Comparison of ENCODE assay signal across 12 cellular contexts in the genomic region with DNA sequence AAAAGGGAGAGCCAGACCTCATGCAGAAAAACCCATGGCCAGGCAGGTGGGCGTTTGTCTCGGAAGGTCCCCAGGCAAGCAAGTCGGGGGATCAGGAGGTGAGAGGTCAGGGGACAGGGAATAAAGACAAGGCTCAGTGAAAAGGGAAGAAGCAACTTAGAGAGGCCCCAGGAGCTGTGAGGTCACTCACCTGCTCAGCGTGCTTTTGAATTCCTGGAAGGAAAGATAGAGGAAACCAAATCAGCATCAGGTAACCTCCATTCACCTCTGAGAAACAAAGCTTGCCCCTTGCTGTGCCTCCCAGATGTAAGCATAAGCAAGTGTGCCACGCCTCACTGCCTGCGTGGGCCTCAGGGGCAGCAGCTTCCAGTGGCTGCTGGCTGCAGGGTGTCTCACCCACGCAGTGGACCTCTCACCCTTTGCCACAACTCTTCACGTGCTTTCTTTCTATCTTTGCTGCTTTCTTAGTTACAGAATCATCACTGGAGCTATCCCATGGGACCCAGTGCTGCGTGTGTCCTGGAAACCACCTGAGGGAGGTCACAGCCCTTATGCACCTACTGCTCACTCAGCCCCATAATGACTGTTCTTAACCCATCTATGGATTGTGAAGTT. TPM values are rescaled to one million over a fixed set of nuclear protein-coding genes. Genes with fewer than 3 reads are reported as not detected.
DNase-seq lines count a peak whose midpoint lies in the region; ATAC-seq, FAIRE-seq and TF ChIP-seq lines count a peak whose summit lies in the region.
"Had no signal": no experiment of that assay in that cellular context is flagged by ENCODE, and none has a peak within 500 bp of the region (broad histone marks: within the 10 kb centered on the region; RNA-seq: fewer than 3 reads in every experiment).

No MANE protein-coding gene starts in this region.

- H3K9me3 ChIP-seq in HAP-1 (no peaks in the 10 kb centered on the region), MM.1S (replicated peaks; ENCODE audit: insufficient read depth, low read length) (no peaks in the 10 kb centered on the region)

- in situ Hi-C loops in HAP-1 (cut with MboI; ENCODE audit: low sequenced_read_pairs) = no loop called here

- no peaks in the 10 kb centered on the region for H3K27me3 ChIP-seq in HAP-1 (ENCODE audit: low read depth)
- H3K27me3 ChIP-seq in MM.1S (replicated peaks; ENCODE audit: insufficient read depth, low read length) = peaks cover 53% of the 10 kb centered on the region

- peak; percentile 76 for FAIRE-seq in GM12892 (lab: Jason Lieb, UNC)

- TF ChIP-seq CTCF in GM20000 (IDR thresholded peaks at IDR 0.05; ENCODE audit: extremely low read depth, missing control alignments) (no peak), RWPE1 (conservative IDR thresholded peaks at IDR 0.05; ENCODE audit: low read depth) (no peak), MM.1S (IDR thresholded peaks at IDR 0.05; ENCODE audit: low read length) (no peak)

- no peaks in the 10 kb centered on the region for H3K79me2 ChIP-seq in MM.1S (ENCODE audit: low read length)

- H3K9ac ChIP-seq in MM.1S (ENCODE audit: low read length) = no peak overlapping the region

- no peak overlapping the region for H2AFZ ChIP-seq in MM.1S (ENCODE audit: low read length)

- H3K9me2 ChIP-seq in MM.1S (replicated peaks; ENCODE audit: insufficient read depth, low read length) = no peaks in the 10 kb centered on the region

- H3K4me1 ChIP-seq in HAP-1 (no peaks in the 10 kb centered on the region; the same call in 1 of the 2 replicates), MM.1S (ENCODE audit: low read length) (no peaks in the 10 kb centered on the region)

- POLR2A ChIA-PET in RWPE1 (lab: Yijun Ruan, JAX; ENCODE audit: low non-redundant PET) = no interaction called here

- H3K27ac ChIP-seq in RWPE1 (peak overlapping the region; percentile 27), MM.1S (ENCODE audit: low read length) (no peak overlapping the region)

- no peak overlapping the region for H3K4me2 ChIP-seq in MM.1S (ENCODE audit: low read depth, low read length)

- H3F3A ChIP-seq in MM.1S (ENCODE audit: insufficient read depth, low read length) = no peaks in the 10 kb centered on the region

- H3K4me3 ChIP-seq in HAP-1 = no peak overlapping the region
- H3K4me3 ChIP-seq in MM.1S (ENCODE audit: low read length) = no peak overlapping the region
- H3K4me3 ChIP-seq: lung had no signal

- peak; percentile 53 for DNase-seq in GM12892 (ENCODE audit: insufficient read length)
- peak; percentile 72 for DNase-seq in GM20000 (ENCODE audit: low spot score)
- DNase-seq in RWPE1 (ENCODE audit: low spot score) = no peak
- DNase-seq in HAP-1 (ENCODE audit: low spot score in 2 of 2) = no peak
- DNase-seq in CD1c-positive myeloid dendritic cell (ENCODE audit: extremely low spot score) = no peak
- DNase-seq in MM.1S = no peak
- DNase-seq in DMS79 (lab: John Stamatoyannopoulos, UW) = no peak
- DNase-seq: AML-193, IMR-90, NCI-H524 had no signal

- ATAC-seq in HG02970 (IDR thresholded peaks at IDR 0.05; ENCODE audit: low FRiP score, unreplicated experiment) = peak; percentile 62

- TF ChIP-seq POLR2A in GM12892 (IDR thresholded peaks at IDR 0.05; ENCODE audit: low read depth, low read length) = no peak

- no peaks in the 10 kb centered on the region for H4K20me1 ChIP-seq in MM.1S (ENCODE audit: insufficient read depth, low read length)

- no peaks in the 10 kb centered on the region for H3K36me3 ChIP-seq in HAP-1 (replicated peaks)
- no peaks in the 10 kb centered on the region for H3K36me3 ChIP-seq in MM.1S (replicated peaks; ENCODE audit: insufficient read depth, low read length)

- CTCF ChIA-PET in RWPE1 (lab: Yijun Ruan, JAX) = interaction anchor here (0.6 to 1.2 kb wide), 4 partner anchors 26 to 709 kb away, joined by 3 to 5 read pairs (median 3); no protein-coding TSS in a partner anchor

RNA-seq across cellular contexts. Expression of gene TRIM7, which starts 6.0 kb away (rescaled TPM):
- polyA plus RNA-seq in GM12892 (2012; ENCODE audit: missing spikeins) = 0.70 TPM

RNA-seq across cellular contexts. Expression of gene TRIM41, which starts 24.1 kb away (rescaled TPM):
- 12.2 TPM for polyA plus RNA-seq in GM12892 (2012; ENCODE audit: missing spikeins)

RNA-seq across cellular contexts. Expression of gene RACK1, which starts 44.7 kb away (rescaled TPM):
- 3,646 TPM for polyA plus RNA-seq in GM12892 (2012; ENCODE audit: missing spikeins)

RNA-seq across cellular contexts. Expression of gene OR2V2, which starts 51.6 kb away (rescaled TPM):
- polyA plus RNA-seq in GM12892 (2012; ENCODE audit: missing spikeins) = not detected
- polyA plus RNA-seq: IMR-90, lung had no signal

Comparison
In these comparisons a context has a peak if more than half of its experiments do, and no peak if none do; other contexts are left out.
1. DNase-seq: peak in GM12892 (single experiment) and GM20000 (single experiment); none in RWPE1 (single experiment), HAP-1 (0 of 2), CD1c-positive myeloid dendritic cell (single experiment), MM.1S (single experiment) and DMS79 (single experiment).